ENCODE assay signal across 27 cellular contexts in the genomic region with DNA sequence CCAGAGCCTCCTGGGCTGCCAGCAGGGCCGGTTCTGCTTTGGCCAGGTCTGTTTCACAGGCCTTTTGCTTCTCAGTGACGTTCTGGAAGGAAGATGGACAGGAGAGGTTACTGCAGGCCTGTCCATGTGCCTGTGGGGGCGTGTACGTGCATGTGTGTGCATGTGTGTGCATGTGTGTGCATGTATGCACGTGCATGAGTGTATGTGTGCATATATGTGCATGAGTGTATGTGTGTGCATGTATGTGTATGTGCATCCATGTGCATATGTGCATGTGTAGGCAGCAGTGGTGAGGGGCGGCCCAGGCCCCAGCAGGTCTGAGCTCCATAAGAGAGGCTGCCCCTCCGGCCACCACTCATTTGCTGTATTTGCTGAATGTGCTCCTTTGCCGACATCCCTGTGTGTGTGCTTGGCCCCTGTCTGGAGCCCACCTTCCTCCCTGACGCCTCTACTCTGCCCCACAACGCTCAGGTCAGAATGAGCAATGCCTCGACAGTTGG.
"Had no signal": no experiment of that assay in that cellular context is flagged by ENCODE, and none has a peak within 500 bp of the region (broad histone marks: within the 10 kb centered on the region; RNA-seq: fewer than 3 reads in every experiment).

No MANE protein-coding gene starts in this region.

- H3K36me3 ChIP-seq: adrenal gland, MG63 had no signal

- H3K4me3 ChIP-seq: adrenal gland, body of pancreas, MG63, SK-N-MC had no signal

- ATAC-seq: activated CD8-positive, alpha-beta T cell treated with anti-CD3 and anti-CD28 coated beads, Interleukin-2, amount 10 ng/mL, durations not matched to agents 7 days and 5 days; body of pancreas; Panc1; Right ventricle myocardium inferior had no signal

- H3K27me3 ChIP-seq: adrenal gland, body of pancreas had no signal

- FAIRE-seq: bronchial epithelial cell had no signal

- DNase-seq: activated CD4-positive, alpha-beta T cell treated with anti-CD3 and anti-CD28 coated beads for 48 hours; activated CD4-positive, alpha-beta T cell treated with anti-CD3 and anti-CD28 coated beads, Interleukin-2, amount 50 U/mL, for 4 hours; activated CD4-positive, CD25-positive, alpha-beta regulatory T cell treated with anti-CD3 and anti-CD28 coated beads, Interleukin-2, amount 50 U/mL, for 72 hours; activated CD8-positive, alpha-beta memory T cell treated with anti-CD3 and anti-CD28 coated beads, Interleukin-2, amount 50 U/mL, for 48 hours; activated CD8-positive, alpha-beta T cell treated with anti-CD3 and anti-CD28 coated beads, Interleukin-2, amount 10 ng/mL, durations not matched to agents 7 days and 5 days; activated naive CD4-positive, alpha-beta T cell treated with anti-CD3 and anti-CD28 coated beads, Interleukin-2, amount 50 U/mL, for 16 hours; activated naive CD8-positive, alpha-beta T cell treated with anti-CD3 and anti-CD28 coated beads, Interleukin-2, amount 10 ng/mL, durations not matched to agents 7 days and 5 days; activated T-cell treated with anti-CD3 and anti-CD28 coated beads, Interleukin-2, amount 50 U/mL, for 1 hour; adrenal gland; aorta; body of pancreas; MG63; MV-4-11; NCI-H1092 treated with DMSO at 0.1 percent for 48 hours; NCI-H1417 treated with DMSO at 0.1 percent for 48 hours; NCI-H1694 treated with DMSO at 0.1 percent for 48 hours; NCI-H2029 treated with DMSO at 0.1 percent for 48 hours; NCI-H345; NCI-H510A; NCI-H526 treated with DMSO at 0.1 percent for 48 hours; NK-92 treated with Interleukin-12 subunit alpha and Interleukin-12 subunit beta, amount 100 ng/mL, for 24 hours; OCI-M1; RPMI8226 had no signal

- H3K27ac ChIP-seq: adrenal gland, body of pancreas, SK-N-MC had no signal

- H3K9me3 ChIP-seq: adrenal gland, body of pancreas, MG63 had no signal

- H3K4me1 ChIP-seq: adrenal gland, body of pancreas had no signal
